8 cellular contexts compared by ENCODE assay signal in the genomic region with DNA sequence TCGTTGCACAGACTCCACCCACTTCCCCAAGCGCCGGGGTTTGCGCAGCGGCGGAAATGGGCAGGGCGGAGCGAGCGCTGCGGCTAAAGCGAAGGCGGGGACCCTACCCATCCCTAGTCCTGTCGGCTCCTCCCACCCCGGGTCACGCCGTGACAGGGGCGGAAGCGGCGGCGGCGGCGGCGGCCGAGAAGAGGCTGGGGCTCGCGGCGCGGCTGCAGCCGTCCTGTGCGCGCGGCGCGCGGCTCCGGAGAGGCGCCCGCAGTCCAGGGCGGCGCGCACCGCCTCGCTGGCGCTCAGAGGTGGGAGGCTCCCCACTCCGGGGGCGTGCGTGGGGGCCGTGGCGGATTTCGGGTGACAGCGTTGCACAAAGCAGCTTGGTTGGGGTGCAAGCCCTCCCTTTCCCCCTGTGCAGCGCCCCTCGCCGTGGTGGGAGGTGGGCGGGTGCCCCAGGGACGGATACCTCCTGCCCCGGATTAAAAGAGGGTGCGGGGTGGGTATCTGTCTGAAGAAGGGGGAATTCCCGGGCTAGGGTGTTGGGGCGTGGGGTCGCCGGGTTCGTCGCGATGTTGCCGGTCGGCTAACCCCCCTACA. TPM values are rescaled to one million over a fixed set of nuclear protein-coding genes. Genes with fewer than 3 reads are reported as not detected.
DNase-seq lines count a peak whose midpoint lies in the region; ATAC-seq and TF ChIP-seq lines count a peak whose summit lies in the region.

A gene with protein sequence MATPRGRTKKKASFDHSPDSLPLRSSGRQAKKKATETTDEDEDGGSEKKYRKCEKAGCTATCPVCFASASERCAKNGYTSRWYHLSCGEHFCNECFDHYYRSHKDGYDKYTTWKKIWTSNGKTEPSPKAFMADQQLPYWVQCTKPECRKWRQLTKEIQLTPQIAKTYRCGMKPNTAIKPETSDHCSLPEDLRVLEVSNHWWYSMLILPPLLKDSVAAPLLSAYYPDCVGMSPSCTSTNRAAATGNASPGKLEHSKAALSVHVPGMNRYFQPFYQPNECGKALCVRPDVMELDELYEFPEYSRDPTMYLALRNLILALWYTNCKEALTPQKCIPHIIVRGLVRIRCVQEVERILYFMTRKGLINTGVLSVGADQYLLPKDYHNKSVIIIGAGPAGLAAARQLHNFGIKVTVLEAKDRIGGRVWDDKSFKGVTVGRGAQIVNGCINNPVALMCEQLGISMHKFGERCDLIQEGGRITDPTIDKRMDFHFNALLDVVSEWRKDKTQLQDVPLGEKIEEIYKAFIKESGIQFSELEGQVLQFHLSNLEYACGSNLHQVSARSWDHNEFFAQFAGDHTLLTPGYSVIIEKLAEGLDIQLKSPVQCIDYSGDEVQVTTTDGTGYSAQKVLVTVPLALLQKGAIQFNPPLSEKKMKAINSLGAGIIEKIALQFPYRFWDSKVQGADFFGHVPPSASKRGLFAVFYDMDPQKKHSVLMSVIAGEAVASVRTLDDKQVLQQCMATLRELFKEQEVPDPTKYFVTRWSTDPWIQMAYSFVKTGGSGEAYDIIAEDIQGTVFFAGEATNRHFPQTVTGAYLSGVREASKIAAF (plus strand): TSS at position 150 of the 591 bp plus-strand sequence. CDS start 4,474 bp downstream, outside the sequence.

- H3K36me3 ChIP-seq in DND-41 (ENCODE audit: insufficient read depth, low read length) (no peaks in the 10 kb centered on the region), Panc1 (ENCODE audit: control insufficient read depth, insufficient read depth, low read length) (peaks cover 3% of the 10 kb centered on the region; the same call in 1 of the 2 replicates), subcutaneous abdominal adipose tissue (ENCODE audit: control insufficient read depth in 5 of 5, insufficient read depth in 5 of 5, low read length in 5 of 5) (peaks cover 0 to 5% (median 0%) of the 10 kb centered on the region in 5 donors)

- H3K4me3 ChIP-seq in DND-41 (ENCODE audit: low read depth in 1 of 2, low read length in 2 of 2) (peak within 1 kb of the TSS; percentile 91 to 97), Panc1 (ENCODE audit: low read depth in 2 of 2, low read length in 2 of 2) (peak within 1 kb of the TSS; percentile 89 to 96), fibroblast of the aortic adventitia (ENCODE audit: low read depth, low read length) (peak within 1 kb of the TSS; percentile 96), subcutaneous abdominal adipose tissue (ENCODE audit: low read depth in 1 of 5, low read length in 5 of 5) (peak within 1 kb of the TSS; percentile 94 to 97 (median 96))

- H3K4me1 Mint-ChIP-seq in IgD-negative memory B cell: peaks cover 18 to 35% (median 19%) of the 10 kb centered on the region in 3 donors
- peaks cover 25% of the 10 kb centered on the region for H3K4me1 Mint-ChIP-seq in activated T-helper 2 cell treated with anti-CD3 and anti-CD28 coated beads, Interferon-gamma antibody, Interleukin-2, Interleukin-4, amounts not matched to agents 10 μg/mL and 5 μg/mL and 100 μg/mL, durations not matched to agents 14 hours and 24 hours and 36 hours (ENCODE audit: low read depth)
- H3K4me1 Mint-ChIP-seq in nephron: peaks cover 13% of the 10 kb centered on the region

- POLR2A ChIA-PET in Panc1 (lab: Charles Lee): interaction anchor here (0.5 kb wide), 1 partner anchor 550 kb away, joined by 7 read pairs; no protein-coding TSS in a partner anchor

- peak within 1 kb of the TSS; percentile 99 for H2AFZ ChIP-seq in DND-41 (ENCODE audit: low read depth, low read length)

- H4K20me1 ChIP-seq in DND-41 (ENCODE audit: insufficient read depth, low read length): no peaks in the 10 kb centered on the region

- intact Hi-C loops in Panc1 (cut with micrococcal nuclease; ENCODE audit: unreplicated experiment): no loop called here
- intact Hi-C loops in activated T-helper 2 cell treated with anti-CD3 and anti-CD28 coated beads, Interferon-gamma antibody, Interleukin-2, Interleukin-4, amounts not matched to agents 10 μg/mL and 5 μg/mL and 100 μg/mL, durations not matched to agents 14 hours and 24 hours and 36 hours (cut with micrococcal nuclease): loop anchor here (1.0 to 10.0 kb wide), 8 partner anchors 33 to 553 kb away; a partner anchor contains a TSS

- H3K27ac ChIP-seq in DND-41 (ENCODE audit: low read length) (peak within 1 kb of the TSS; percentile 76), Panc1 (ENCODE audit: low read length) (peak within 1 kb of the TSS; percentile 84), subcutaneous abdominal adipose tissue (ENCODE audit: low read depth, low read length) (peak within 1 kb of the TSS; percentile 50)

- peaks cover 10% of the 10 kb centered on the region for H3K36me3 Mint-ChIP-seq in IgD-negative memory B cell
- H3K36me3 Mint-ChIP-seq in activated T-helper 2 cell treated with anti-CD3 and anti-CD28 coated beads, Interferon-gamma antibody, Interleukin-2, Interleukin-4, amounts not matched to agents 10 μg/mL and 5 μg/mL and 100 μg/mL, durations not matched to agents 14 hours and 24 hours and 36 hours (ENCODE audit: low read depth): peaks cover 7% of the 10 kb centered on the region
- peaks cover 12% of the 10 kb centered on the region for H3K36me3 Mint-ChIP-seq in nephron (ENCODE audit: low read depth)

- peak within 1 kb of the TSS; percentile 94 to 98 (median 95) for H3K27ac Mint-ChIP-seq in IgD-negative memory B cell
- peak within 1 kb of the TSS; percentile 90 for H3K27ac Mint-ChIP-seq in activated T-helper 2 cell treated with anti-CD3 and anti-CD28 coated beads, Interferon-gamma antibody, Interleukin-2, Interleukin-4, amounts not matched to agents 10 μg/mL and 5 μg/mL and 100 μg/mL, durations not matched to agents 14 hours and 24 hours and 36 hours
- H3K27ac Mint-ChIP-seq in nephron: peak within 1 kb of the TSS; percentile 58 to 97 (median 94)

- peak within 1 kb of the TSS; percentile 93 for H3K4me2 ChIP-seq in DND-41 (ENCODE audit: insufficient read depth, low read length)

- ATAC-seq in DND-41 (ENCODE audit: insufficient read depth, low read depth): peak; percentile 91
- ATAC-seq in GM21529 (IDR thresholded peaks at IDR 0.05; ENCODE audit: unreplicated experiment): peak; percentile 84
- ATAC-seq in Panc1: peak; percentile 99

- peak; percentile 98 for DNase-seq in DND-41
- peak; percentile 82 for DNase-seq in Panc1 (ENCODE audit: low read depth, low spot score)
- peak; percentile 98 for DNase-seq in activated T-helper 2 cell treated with anti-CD3 and anti-CD28 coated beads, Interferon-gamma antibody, Interleukin-2, Interleukin-4, amounts not matched to agents 10 μg/mL and 5 μg/mL and 100 μg/mL, durations not matched to agents 14 hours and 24 hours and 36 hours (ENCODE audit: low spot score)
- DNase-seq in fibroblast of the aortic adventitia (ENCODE audit: low read depth): peak; percentile 97

- in situ Hi-C loops in Panc1 (cut with HindIII; ENCODE audit: low pct_unique_long_range_greater_than_20kb, low sequenced_read_pairs): no loop called here

- H3K9me3 Mint-ChIP-seq in IgD-negative memory B cell (no peaks in the 10 kb centered on the region), nephron (no peaks in the 10 kb centered on the region)
- no peaks in the 10 kb centered on the region for H3K9me3 Mint-ChIP-seq in activated T-helper 2 cell treated with anti-CD3 and anti-CD28 coated beads, Interferon-gamma antibody, Interleukin-2, Interleukin-4, amounts not matched to agents 10 μg/mL and 5 μg/mL and 100 μg/mL, durations not matched to agents 14 hours and 24 hours and 36 hours

- no peaks in the 10 kb centered on the region for H3K27me3 Mint-ChIP-seq in IgD-negative memory B cell
- H3K27me3 Mint-ChIP-seq in activated T-helper 2 cell treated with anti-CD3 and anti-CD28 coated beads, Interferon-gamma antibody, Interleukin-2, Interleukin-4, amounts not matched to agents 10 μg/mL and 5 μg/mL and 100 μg/mL, durations not matched to agents 14 hours and 24 hours and 36 hours (ENCODE audit: low read depth): no peaks in the 10 kb centered on the region
- peaks cover 4% of the 10 kb centered on the region for H3K27me3 Mint-ChIP-seq in nephron (ENCODE audit: low read depth)

- H3K4me3 Mint-ChIP-seq in IgD-negative memory B cell: peak within 1 kb of the TSS; percentile 98 to 99 (median 98)
- peak within 1 kb of the TSS; percentile 96 for H3K4me3 Mint-ChIP-seq in activated T-helper 2 cell treated with anti-CD3 and anti-CD28 coated beads, Interferon-gamma antibody, Interleukin-2, Interleukin-4, amounts not matched to agents 10 μg/mL and 5 μg/mL and 100 μg/mL, durations not matched to agents 14 hours and 24 hours and 36 hours (ENCODE audit: low read depth)
- H3K4me3 Mint-ChIP-seq in nephron: peak within 1 kb of the TSS; percentile 97 to 99 (median 98)

- H3K4me1 ChIP-seq in DND-41 (ENCODE audit: insufficient read depth, low read length) (peaks cover 30% of the 10 kb centered on the region), Panc1 (ENCODE audit: control insufficient read depth, insufficient read depth, low read length) (peaks cover 7% of the 10 kb centered on the region), subcutaneous abdominal adipose tissue (ENCODE audit: control insufficient read depth in 5 of 5, insufficient read depth in 5 of 5, low read length in 5 of 5) (peaks cover 0 to 27% (median 21%) of the 10 kb centered on the region in 5 donors)

- CTCF ChIA-PET in Panc1 (lab: Charles Lee): no interaction called here

- H3K27me3 ChIP-seq in DND-41 (ENCODE audit: insufficient read depth, low read length, poor library complexity) (no peaks in the 10 kb centered on the region), Panc1 (ENCODE audit: control insufficient read depth, insufficient read depth, low read length) (no peaks in the 10 kb centered on the region), subcutaneous abdominal adipose tissue (ENCODE audit: control insufficient read depth in 5 of 5, insufficient read depth in 4 of 5, low read length in 5 of 5) (no peaks in the 10 kb centered on the region)

- peak within 1 kb of the TSS; percentile 76 for H3K9ac ChIP-seq in DND-41 (ENCODE audit: low read depth, low read length)
- peak within 1 kb of the TSS; percentile 44 to 91 (median 86) for H3K9ac ChIP-seq in subcutaneous abdominal adipose tissue (ENCODE audit: low read length in 5 of 5)

- no peaks in the 10 kb centered on the region for H3K9me3 ChIP-seq in DND-41 (ENCODE audit: insufficient read depth, low read length, severe bottlenecking)
- H3K9me3 ChIP-seq in Panc1 (ENCODE audit: control insufficient read depth, insufficient read depth, low read depth, low read length): no peaks in the 10 kb centered on the region
- no peaks in the 10 kb centered on the region for H3K9me3 ChIP-seq in subcutaneous abdominal adipose tissue (ENCODE audit: control insufficient read depth in 5 of 5, low read length in 5 of 5)

- no TSS peak for BruUV-seq in Panc1 (replicated peaks; lab: Mats Ljungman, UMichigan)

- no peak for TF ChIP-seq CTCF in DND-41 (IDR thresholded peaks at IDR 0.05; ENCODE audit: borderline replicate concordance, extremely low read depth, low read length, poor library complexity, severe bottlenecking)
- no peak for TF ChIP-seq CTCF in Panc1 (IDR thresholded peaks at IDR 0.05)
- no peak for TF ChIP-seq CTCF in fibroblast of the aortic adventitia (IDR thresholded peaks at IDR 0.05; ENCODE audit: insufficient read depth, low read length)
- TF ChIP-seq CTCF in nephron (IDR thresholded peaks at IDR 0.05; ENCODE audit: unreplicated experiment in 3 of 3): no peak

- H3K79me2 ChIP-seq in DND-41 (ENCODE audit: insufficient read depth, low read length): no peaks in the 10 kb centered on the region

RNA-seq across cellular contexts. Expression of the gene that starts here (rescaled TPM):
- 2.3 TPM for polyA plus RNA-seq in IgD-negative memory B cell
- 27.1 TPM for total RNA-seq in Panc1 (2021; ENCODE audit: unreplicated experiment)
- 23.8 TPM for polyA plus RNA-seq in Panc1 (2012; ENCODE audit: insufficient read length)
- total RNA-seq in activated T-helper 2 cell treated with anti-CD3 and anti-CD28 coated beads, Interferon-gamma antibody, Interleukin-2, Interleukin-4, amounts not matched to agents 10 μg/mL and 5 μg/mL and 100 μg/mL, durations not matched to agents 14 hours and 24 hours and 36 hours: 9.7 and 9.9 TPM in 2 replicates
- 8.8 and 25.4 TPM in 2 replicates for total RNA-seq in fibroblast of the aortic adventitia (ENCODE audit: low replicate concordance)

Comparison
In these comparisons a context has a peak if more than half of its experiments do, and no peak if none do; other contexts are left out.
1. Peak in every context shown above with its lines: DNase-seq, ATAC-seq, H3K4me3 ChIP-seq and H3K27ac ChIP-seq.